In genomic region chr20:38242848-38243449, GRCh38 we compare ENCODE assay signal across 1 cellular context.
TF ChIP-seq lines count a peak whose summit lies in the region.

No MANE protein-coding gene starts in this region.

TF ChIP-seq in HEK293, 187 proteins besides CTCF, POLR2A, EP300 and RAD21 (continued from another document):
- TF ChIP-seq, protein P1, sequence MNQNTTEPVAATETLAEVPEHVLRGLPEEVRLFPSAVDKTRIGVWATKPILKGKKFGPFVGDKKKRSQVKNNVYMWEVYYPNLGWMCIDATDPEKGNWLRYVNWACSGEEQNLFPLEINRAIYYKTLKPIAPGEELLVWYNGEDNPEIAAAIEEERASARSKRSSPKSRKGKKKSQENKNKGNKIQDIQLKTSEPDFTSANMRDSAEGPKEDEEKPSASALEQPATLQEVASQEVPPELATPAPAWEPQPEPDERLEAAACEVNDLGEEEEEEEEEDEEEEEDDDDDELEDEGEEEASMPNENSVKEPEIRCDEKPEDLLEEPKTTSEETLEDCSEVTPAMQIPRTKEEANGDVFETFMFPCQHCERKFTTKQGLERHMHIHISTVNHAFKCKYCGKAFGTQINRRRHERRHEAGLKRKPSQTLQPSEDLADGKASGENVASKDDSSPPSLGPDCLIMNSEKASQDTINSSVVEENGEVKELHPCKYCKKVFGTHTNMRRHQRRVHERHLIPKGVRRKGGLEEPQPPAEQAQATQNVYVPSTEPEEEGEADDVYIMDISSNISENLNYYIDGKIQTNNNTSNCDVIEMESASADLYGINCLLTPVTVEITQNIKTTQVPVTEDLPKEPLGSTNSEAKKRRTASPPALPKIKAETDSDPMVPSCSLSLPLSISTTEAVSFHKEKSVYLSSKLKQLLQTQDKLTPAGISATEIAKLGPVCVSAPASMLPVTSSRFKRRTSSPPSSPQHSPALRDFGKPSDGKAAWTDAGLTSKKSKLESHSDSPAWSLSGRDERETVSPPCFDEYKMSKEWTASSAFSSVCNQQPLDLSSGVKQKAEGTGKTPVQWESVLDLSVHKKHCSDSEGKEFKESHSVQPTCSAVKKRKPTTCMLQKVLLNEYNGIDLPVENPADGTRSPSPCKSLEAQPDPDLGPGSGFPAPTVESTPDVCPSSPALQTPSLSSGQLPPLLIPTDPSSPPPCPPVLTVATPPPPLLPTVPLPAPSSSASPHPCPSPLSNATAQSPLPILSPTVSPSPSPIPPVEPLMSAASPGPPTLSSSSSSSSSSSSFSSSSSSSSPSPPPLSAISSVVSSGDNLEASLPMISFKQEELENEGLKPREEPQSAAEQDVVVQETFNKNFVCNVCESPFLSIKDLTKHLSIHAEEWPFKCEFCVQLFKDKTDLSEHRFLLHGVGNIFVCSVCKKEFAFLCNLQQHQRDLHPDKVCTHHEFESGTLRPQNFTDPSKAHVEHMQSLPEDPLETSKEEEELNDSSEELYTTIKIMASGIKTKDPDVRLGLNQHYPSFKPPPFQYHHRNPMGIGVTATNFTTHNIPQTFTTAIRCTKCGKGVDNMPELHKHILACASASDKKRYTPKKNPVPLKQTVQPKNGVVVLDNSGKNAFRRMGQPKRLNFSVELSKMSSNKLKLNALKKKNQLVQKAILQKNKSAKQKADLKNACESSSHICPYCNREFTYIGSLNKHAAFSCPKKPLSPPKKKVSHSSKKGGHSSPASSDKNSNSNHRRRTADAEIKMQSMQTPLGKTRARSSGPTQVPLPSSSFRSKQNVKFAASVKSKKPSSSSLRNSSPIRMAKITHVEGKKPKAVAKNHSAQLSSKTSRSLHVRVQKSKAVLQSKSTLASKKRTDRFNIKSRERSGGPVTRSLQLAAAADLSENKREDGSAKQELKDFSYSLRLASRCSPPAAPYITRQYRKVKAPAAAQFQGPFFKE (tag by site-specific recombination; IDR thresholded peaks at IDR 0.05; ENCODE audit: borderline replicate concordance), result no peak
- TF ChIP-seq SCRT1 (tag by site-specific recombination; IDR thresholded peaks at IDR 0.05; ENCODE audit: borderline replicate concordance) (0 out of 2 replicates have a peak, but pooled peaks have one; percentile 34), HOXD13 (CRISPR knock-in tag; IDR thresholded peaks at IDR 0.05; ENCODE audit: borderline replicate concordance) (no peak), ZEB2 (tag by site-specific recombination; IDR thresholded peaks at IDR 0.05) (no peak), MZF1 (tag by site-specific recombination; IDR thresholded peaks at IDR 0.05; ENCODE audit: borderline replicate concordance) (no peak), ZNF280D (tag by site-specific recombination; IDR thresholded peaks at IDR 0.05) (peak; percentile 79; the same call in 1 of the 2 replicates)
